In genomic region chr17:77496831-77497577, GRCh38 we compare ENCODE assay signal across 13 cellular contexts.
DNase-seq lines count a peak whose midpoint lies in the region; ATAC-seq and TF ChIP-seq lines count a peak whose summit lies in the region.
"Had no signal": no experiment of that assay in that cellular context is flagged by ENCODE, and none has a peak within 500 bp of the region (broad histone marks: within the 10 kb centered on the region; RNA-seq: fewer than 3 reads in every experiment).

No MANE protein-coding gene starts in this region.

- TF ChIP-seq POLR2A in right lobe of liver (IDR thresholded peaks at IDR 0.05) (no peak), uterus (IDR thresholded peaks at IDR 0.05) (no peak)

- no peak overlapping the region for H3K27ac ChIP-seq in right atrium auricular region
- H3K27ac ChIP-seq in right lobe of liver: no peak overlapping the region
- H3K27ac ChIP-seq in uterus: no peak overlapping the region
- H3K27ac ChIP-seq: neural progenitor cell had no signal

- H3K36me3 ChIP-seq in right atrium auricular region (peaks cover 32% of the 10 kb centered on the region), right lobe of liver (peaks cover 0 to 38% (median 12%) of the 10 kb centered on the region in 4 donors), uterus (no peaks in the 10 kb centered on the region)
- H3K36me3 ChIP-seq: neural progenitor cell had no signal

- no peaks in the 10 kb centered on the region for H3K27me3 ChIP-seq in right atrium auricular region
- H3K27me3 ChIP-seq in right lobe of liver: no peaks in the 10 kb centered on the region
- no peaks in the 10 kb centered on the region for H3K27me3 ChIP-seq in uterus
- H3K27me3 ChIP-seq: neural progenitor cell had no signal

- H3K4me3 ChIP-seq in right atrium auricular region (no peak overlapping the region), right lobe of liver (no peak overlapping the region), uterus (no peak overlapping the region)
- H3K4me3 ChIP-seq: neural progenitor cell had no signal

- no peak overlapping the region for H3K27ac Mint-ChIP-seq in WTC11
- H3K27ac Mint-ChIP-seq: neural progenitor cell had no signal

- peaks cover 40% of the 10 kb centered on the region for H3K36me3 Mint-ChIP-seq in WTC11

- TF ChIP-seq CTCF in right atrium auricular region (IDR thresholded peaks at IDR 0.05): no peak
- TF ChIP-seq CTCF in WTC11 (IDR thresholded peaks at IDR 0.05): no peak
- TF ChIP-seq CTCF in right lobe of liver (IDR thresholded peaks at IDR 0.05): no peak
- TF ChIP-seq CTCF in uterus (IDR thresholded peaks at IDR 0.05): no peak

- H3K4me1 ChIP-seq in right atrium auricular region (peaks cover 0 to 12% of the 10 kb centered on the region in 2 donors), right lobe of liver (no peaks in the 10 kb centered on the region), uterus (peaks cover 0 to 3% of the 10 kb centered on the region in 2 donors)

- POLR2A ChIA-PET in WTC11 (lab: Charles Lee): no interaction called here

- 90% methylated on average over 2 of the region's 9 CpGs for WGBS in right lobe of liver (ENCODE audit: insufficient coverage, low coverage, low lambda C conversion rate, missing lambda C conversion rate)

- H3K9me3 Mint-ChIP-seq in WTC11: no peaks in the 10 kb centered on the region
- H3K9me3 Mint-ChIP-seq: neural progenitor cell had no signal

- intact Hi-C loops in cardiac septum (cut with DNase I) (loop anchor here (10.0 kb wide), 1 partner anchor 402 kb away; no protein-coding TSS in a partner anchor), right lobe of liver (cut with DNase I) (loop anchor here in 1 of 2 donors (10.0 kb wide), 1 partner anchor 102 kb away; no protein-coding TSS in a partner anchor), uterus (cut with DNase I; ENCODE audit: low total_unique reads) (no loop called here)

- no peaks in the 10 kb centered on the region for H3K4me1 Mint-ChIP-seq in WTC11

- H3K27me3 Mint-ChIP-seq in WTC11 (ENCODE audit: low read depth): no peaks in the 10 kb centered on the region

- peak; percentile 68 for DNase-seq in cardiac septum (ENCODE audit: low spot score)
- no peak for DNase-seq in right atrium auricular region (ENCODE audit: low spot score)
- DNase-seq in WTC11 (ENCODE audit: low spot score): peak; percentile 4
- peak in 2 of 3 donors; percentile 20 to 41 for DNase-seq in right lobe of liver
- peak; percentile 8 to 13 for DNase-seq in uterus
- no peak for DNase-seq in amniotic stem cell (lab: John Stamatoyannopoulos, UW)
- no peak for DNase-seq in occipital lobe (lab: John Stamatoyannopoulos, UW)
- DNase-seq: cerebellar nuclear complex; effector CD8-positive, alpha-beta T cell; NCI-H1105; NCI-H2107; NCI-H526 had no signal

- CTCF ChIA-PET in WTC11 (lab: Charles Lee): interaction anchor here (1.1 to 4.5 kb wide), 2 partner anchors 40 to 67 kb away, joined by 3 to 76 read pairs; no protein-coding TSS in a partner anchor

- H3K9me3 ChIP-seq in right atrium auricular region: no peaks in the 10 kb centered on the region
- no peaks in the 10 kb centered on the region for H3K9me3 ChIP-seq in right lobe of liver
- H3K9me3 ChIP-seq in uterus: no peaks in the 10 kb centered on the region

- H3K4me3 Mint-ChIP-seq in WTC11: no peak overlapping the region
- H3K4me3 Mint-ChIP-seq: neural progenitor cell had no signal

- ATAC-seq in WTC11 (no peak), right lobe of liver (no peak)

TF ChIP-seq in WTC11, 78 proteins besides CTCF, POLR2A, EP300 and RAD21 (continues in another document):
- TF ChIP-seq KAT7 (CRISPR knock-in tag; IDR thresholded peaks at IDR 0.05; ENCODE audit: borderline replicate concordance) (no peak), ATF1 (CRISPR knock-in tag; IDR thresholded peaks at IDR 0.05) (no peak), ZNF232 (CRISPR knock-in tag; IDR thresholded peaks at IDR 0.05) (no peak), E2F5 (CRISPR knock-in tag; IDR thresholded peaks at IDR 0.05) (no peak), JAZF1 (CRISPR knock-in tag; IDR thresholded peaks at IDR 0.05) (no peak), JUN (CRISPR knock-in tag; IDR thresholded peaks at IDR 0.05) (no peak), NFATC4 (CRISPR knock-in tag; IDR thresholded peaks at IDR 0.05) (no peak), ELF4 (CRISPR knock-in tag; IDR thresholded peaks at IDR 0.05; ENCODE audit: low read depth) (no peak), NFE2L1 (CRISPR knock-in tag; IDR thresholded peaks at IDR 0.05) (no peak), NR3C1 (CRISPR knock-in tag; conservative IDR thresholded peaks at IDR 0.05; ENCODE audit: low read depth) (no peak), HMGXB4 (CRISPR knock-in tag; IDR thresholded peaks at IDR 0.05) (no peak), TCF7 (CRISPR knock-in tag; IDR thresholded peaks at IDR 0.05; ENCODE audit: low read depth) (no peak), ATF6 (CRISPR knock-in tag; IDR thresholded peaks at IDR 0.05) (no peak), GABPB1 (CRISPR knock-in tag; IDR thresholded peaks at IDR 0.05) (no peak), ZBTB43 (CRISPR knock-in tag; IDR thresholded peaks at IDR 0.05) (no peak), E2F1 (CRISPR knock-in tag; IDR thresholded peaks at IDR 0.05) (no peak), TEAD1 (CRISPR knock-in tag; IDR thresholded peaks at IDR 0.05) (no peak), IRF1 (CRISPR knock-in tag; IDR thresholded peaks at IDR 0.05) (no peak), GTF2I (CRISPR knock-in tag; conservative IDR thresholded peaks at IDR 0.05) (no peak)

Comparison
In these comparisons a context has a peak if more than half of its experiments do, and no peak if none do; other contexts are left out.
1. DNase-seq: peak in cardiac septum (single experiment), WTC11 (single experiment), right lobe of liver (2 of 3) and uterus (2 of 2); none in right atrium auricular region (single experiment), amniotic stem cell (single experiment) and occipital lobe (single experiment).